In the genomic region with DNA sequence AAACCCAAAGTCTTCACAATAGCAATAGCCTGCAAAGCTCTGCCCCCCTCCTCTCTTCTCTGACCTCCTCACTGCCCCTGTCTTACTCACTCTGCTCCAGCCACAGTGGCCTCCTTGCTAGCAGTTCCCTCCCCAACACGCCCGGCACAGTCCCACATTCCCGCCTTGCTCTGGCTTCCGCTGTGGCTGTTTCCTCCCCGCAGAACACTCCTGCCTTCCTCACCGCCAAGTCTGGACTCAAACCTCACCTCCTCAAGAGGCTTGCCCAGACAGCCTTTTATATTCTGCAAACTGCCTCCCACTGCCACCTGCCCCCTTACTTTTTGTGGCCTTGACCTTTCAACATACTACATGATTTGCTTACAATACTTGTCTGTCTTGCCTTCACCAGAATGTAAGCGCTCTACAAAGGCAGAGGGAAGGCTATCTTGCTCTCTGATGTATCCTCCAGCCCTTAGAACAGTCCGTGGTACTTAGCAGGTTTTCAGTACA, we compare ENCODE assay signal across 1 cellular context.
TF ChIP-seq lines count a peak whose summit lies in the region.

No MANE protein-coding gene starts in this region.

TF ChIP-seq in HCT116, 20 proteins besides CTCF, POLR2A, EP300 and RAD21:
- TF ChIP-seq CEBPB (IDR thresholded peaks at IDR 0.05; ENCODE audit: low read depth) (no peak), ZNF274 (IDR thresholded peaks at IDR 0.05; ENCODE audit: low read depth, low read length) (no peak), SIN3A (IDR thresholded peaks at IDR 0.05; ENCODE audit: low read depth) (no peak), ZFX (IDR thresholded peaks at IDR 0.05) (no peak), FOSL1 (IDR thresholded peaks at IDR 0.05; ENCODE audit: low read depth) (no peak), JUND (IDR thresholded peaks at IDR 0.05) (no peak), TCF7L2 (IDR thresholded peaks at IDR 0.05; ENCODE audit: borderline replicate concordance, extremely low read depth, insufficient read depth, insufficient read length) (no peak)
- TF ChIP-seq, protein P1, sequence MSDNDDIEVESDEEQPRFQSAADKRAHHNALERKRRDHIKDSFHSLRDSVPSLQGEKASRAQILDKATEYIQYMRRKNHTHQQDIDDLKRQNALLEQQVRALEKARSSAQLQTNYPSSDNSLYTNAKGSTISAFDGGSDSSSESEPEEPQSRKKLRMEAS (IDR thresholded peaks at IDR 0.05), result no peak
- TF ChIP-seq, protein P2, sequence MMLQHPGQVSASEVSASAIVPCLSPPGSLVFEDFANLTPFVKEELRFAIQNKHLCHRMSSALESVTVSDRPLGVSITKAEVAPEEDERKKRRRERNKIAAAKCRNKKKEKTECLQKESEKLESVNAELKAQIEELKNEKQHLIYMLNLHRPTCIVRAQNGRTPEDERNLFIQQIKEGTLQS (IDR thresholded peaks at IDR 0.05), result no peak
